Comparison of ENCODE assay signal across 26 cellular contexts in the genomic region with DNA sequence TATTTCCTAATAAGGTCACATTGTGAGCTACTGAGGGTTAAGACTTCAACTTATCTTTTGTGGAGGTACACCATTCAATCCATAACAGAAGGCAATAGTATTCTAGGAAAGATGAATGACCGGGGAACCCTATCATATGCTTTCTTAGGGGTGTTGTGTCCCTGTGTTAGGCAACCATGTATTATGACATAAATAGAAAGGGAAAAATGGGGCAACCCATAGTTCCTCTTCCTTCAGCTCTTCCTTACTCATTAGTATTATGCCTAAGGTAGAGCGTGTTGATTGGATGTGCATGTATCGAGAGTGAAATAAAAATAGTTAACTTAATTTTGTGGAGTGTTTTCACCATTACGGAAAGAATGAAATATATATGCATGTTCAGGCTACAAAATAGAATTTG. TPM values are rescaled to one million over a fixed set of nuclear protein-coding genes. Genes with fewer than 3 reads are reported as not detected.
"Had no signal": no experiment of that assay in that cellular context is flagged by ENCODE, and none has a peak within 500 bp of the region (broad histone marks: within the 10 kb centered on the region; RNA-seq: fewer than 3 reads in every experiment).

No MANE protein-coding gene starts in this region.

- H3K36me3 Mint-ChIP-seq: activated naive CD8-positive, alpha-beta T cell; stimulated activated naive B cell treated with anti-CD40 and anti-IgM and Interleukin-4, amounts not matched to agents 10 μg/mL and 1 μg/mL and 100 μg/mL, for 72 hours; WTC11 had no signal

- H3K9me3 ChIP-seq: adrenal gland, heart right ventricle, mucosa of descending colon, transverse colon, vagina had no signal

- H3K4me3 ChIP-seq: adrenal gland, heart right ventricle, mucosa of descending colon, transverse colon, vagina had no signal

- H3K27ac Mint-ChIP-seq: activated naive CD8-positive, alpha-beta T cell; activated T-cell treated with anti-CD3 and anti-CD28 coated beads, Interleukin-2, amount 50 U/mL, for 24 hours; activated T-helper 2 cell treated with anti-CD3 and anti-CD28 coated beads, Interferon-gamma antibody, Interleukin-2, Interleukin-4, amounts not matched to agents 10 μg/mL and 5 μg/mL and 100 μg/mL, durations not matched to agents 14 hours and 24 hours and 36 hours; stimulated activated naive B cell treated with anti-CD40 and anti-IgM and Interleukin-4, amounts not matched to agents 10 μg/mL and 1 μg/mL and 100 μg/mL, for 72 hours; WTC11 had no signal

- H3K4me1 ChIP-seq: vagina had no signal

- H3K9me3 Mint-ChIP-seq: activated T-cell treated with anti-CD3 and anti-CD28 coated beads, Interleukin-2, amount 50 U/mL, for 24 hours; activated T-helper 2 cell treated with anti-CD3 and anti-CD28 coated beads, Interferon-gamma antibody, Interleukin-2, Interleukin-4, amounts not matched to agents 10 μg/mL and 5 μg/mL and 100 μg/mL, durations not matched to agents 14 hours and 24 hours and 36 hours; stimulated activated naive B cell treated with anti-CD40 and anti-IgM and Interleukin-4, amounts not matched to agents 10 μg/mL and 1 μg/mL and 100 μg/mL, for 72 hours; WTC11 had no signal

- H3K36me3 ChIP-seq: adrenal gland, heart right ventricle, transverse colon, vagina had no signal

- H3K4me3 Mint-ChIP-seq: activated naive CD8-positive, alpha-beta T cell; activated T-cell treated with anti-CD3 and anti-CD28 coated beads, Interleukin-2, amount 50 U/mL, for 24 hours; stimulated activated naive B cell treated with anti-CD40 and anti-IgM and Interleukin-4, amounts not matched to agents 10 μg/mL and 1 μg/mL and 100 μg/mL, for 72 hours; WTC11 had no signal

- H3K27ac ChIP-seq: adrenal gland, heart right ventricle, transverse colon, vagina had no signal

- DNase-seq: activated CD8-positive, alpha-beta memory T cell treated with anti-CD3 and anti-CD28 coated beads for 24 hours; activated CD8-positive, alpha-beta memory T cell treated with anti-CD3 and anti-CD28 coated beads, Interleukin-2, amount 50 U/mL, for 4 hours; activated naive CD4-positive, alpha-beta T cell; activated T-cell treated with anti-CD3 and anti-CD28 coated beads, Interleukin-2, amount 50 U/mL, for 24 hours; adrenal gland; central memory CD4-positive, alpha-beta T cell; dermis blood vessel endothelial cell; effector CD8-positive, alpha-beta T cell; erythroblast; foreskin fibroblast; heart right ventricle; islet precursor cell; left cardiac atrium; mesenchymal stem cell; mucosa of descending colon; occipital lobe; small intestine; stimulated activated CD4-positive, alpha-beta T cell treated with anti-CD3 and anti-CD28 coated beads, Interleukin-15, amount 100 ng/mL, for 24 hours; stimulated activated naive B cell treated with anti-CD40 and anti-IgM and Interleukin-4, amounts not matched to agents 10 μg/mL and 1 μg/mL and 100 μg/mL, for 72 hours; transverse colon had no signal

- ATAC-seq: left cardiac atrium; mucosa of descending colon; sciatic nerve; stimulated activated naive B cell treated with anti-CD40 and anti-IgM and Interleukin-4, amounts not matched to agents 10 μg/mL and 1 μg/mL and 100 μg/mL, for 72 hours; WTC11 had no signal

- H3K27me3 ChIP-seq: adrenal gland, vagina had no signal

RNA-seq across cellular contexts. Expression of gene CCNJL, which starts 6.0 kb away (rescaled TPM):
- total RNA-seq: activated T-helper 2 cell treated with anti-CD3 and anti-CD28 coated beads, Interferon-gamma antibody, Interleukin-2, Interleukin-4, amounts not matched to agents 10 μg/mL and 5 μg/mL and 100 μg/mL, durations not matched to agents 14 hours and 24 hours and 36 hours; fibroblast of lung had no signal

RNA-seq across cellular contexts. Expression of gene C1QTNF2, which starts 52.0 kb away (rescaled TPM):
- total RNA-seq: activated T-helper 2 cell treated with anti-CD3 and anti-CD28 coated beads, Interferon-gamma antibody, Interleukin-2, Interleukin-4, amounts not matched to agents 10 μg/mL and 5 μg/mL and 100 μg/mL, durations not matched to agents 14 hours and 24 hours and 36 hours had no signal
